ENCODE assay signal across 28 cellular contexts in genomic region chr2:56500317-56500716, GRCh38.
"Had no signal": no experiment of that assay in that cellular context is flagged by ENCODE, and none has a peak within 500 bp of the region (broad histone marks: within the 10 kb centered on the region; RNA-seq: fewer than 3 reads in every experiment).

No MANE protein-coding gene starts in this region.

- H3K9me3 ChIP-seq: colonic mucosa, esophagus muscularis mucosa, esophagus squamous epithelium, gastrocnemius medialis had no signal

- ATAC-seq: effector memory CD8-positive, alpha-beta T cell; esophagus mucosa; foreskin keratinocyte; gastrocnemius medialis; gastroesophageal sphincter; heart left ventricle; heart right ventricle had no signal

- H3K4me1 ChIP-seq: colonic mucosa, esophagus muscularis mucosa, esophagus squamous epithelium, foreskin keratinocyte, gastrocnemius medialis, gastroesophageal sphincter, heart left ventricle, heart right ventricle had no signal

- FAIRE-seq: colon, endometrium, endothelial cell of umbilical vein, frontal cortex had no signal

- H3K36me3 ChIP-seq: colonic mucosa, esophagus muscularis mucosa, esophagus squamous epithelium, gastrocnemius medialis, gastroesophageal sphincter, heart left ventricle, heart right ventricle had no signal

- H3K27ac ChIP-seq: colonic mucosa, coronary artery, dorsolateral prefrontal cortex, epithelial cell of prostate, esophagus muscularis mucosa, esophagus squamous epithelium, foreskin keratinocyte, gastrocnemius medialis, gastroesophageal sphincter, heart left ventricle, heart right ventricle had no signal

- DNase-seq: colonic mucosa; cortex of kidney; dermis blood vessel endothelial cell; dorsolateral prefrontal cortex; effector CD4-positive, alpha-beta T cell; effector CD8-positive, alpha-beta T cell; effector memory CD4-positive, alpha-beta T cell; effector memory CD8-positive, alpha-beta T cell; endodermal cell; erythroblast; esophagus squamous epithelium; foreskin fibroblast; foreskin keratinocyte; foreskin melanocyte; gastrocnemius medialis; glutamatergic neuron; head of caudate nucleus; heart left ventricle; heart right ventricle had no signal

- H3K27me3 ChIP-seq: colonic mucosa, dorsolateral prefrontal cortex, esophagus muscularis mucosa, esophagus squamous epithelium, foreskin keratinocyte, gastrocnemius medialis, gastroesophageal sphincter, heart left ventricle, heart right ventricle had no signal

- H3K4me3 ChIP-seq: colonic mucosa, coronary artery, dorsolateral prefrontal cortex, esophagus muscularis mucosa, esophagus squamous epithelium, gastrocnemius medialis, gastroesophageal sphincter, heart left ventricle, heart right ventricle had no signal
